8 cellular contexts compared by ENCODE assay signal in the genomic region with DNA sequence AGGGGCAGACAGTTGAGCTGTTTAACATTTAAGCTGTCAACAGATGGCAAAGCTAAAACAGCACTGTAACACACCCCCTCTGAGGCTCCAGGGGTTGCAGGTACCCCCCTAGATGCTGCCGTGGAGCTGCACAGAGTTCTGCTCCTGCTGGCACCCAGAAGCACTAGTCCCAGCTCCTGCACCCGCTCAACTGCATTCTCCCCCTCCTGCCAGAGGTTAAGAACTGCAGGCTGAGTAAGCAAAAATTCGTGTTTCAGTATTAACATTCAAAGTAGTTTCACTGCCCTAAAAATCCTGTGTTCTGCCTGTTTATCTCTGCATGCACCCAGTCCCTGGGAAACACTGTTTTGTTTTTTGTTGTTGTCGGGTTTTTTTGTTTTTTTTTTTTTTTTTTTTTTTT.
DNase-seq lines count a peak whose midpoint lies in the region; ATAC-seq, FAIRE-seq and TF ChIP-seq lines count a peak whose summit lies in the region.

No MANE protein-coding gene starts in this region.

- H3K79me2 ChIP-seq in keratinocyte (ENCODE audit: control insufficient read depth, insufficient read depth, low read length) = no peaks in the 10 kb centered on the region

- no peaks in the 10 kb centered on the region for H3K9me1 ChIP-seq in keratinocyte (ENCODE audit: control insufficient read depth, extremely low read depth, insufficient read depth, low read length)

- ATAC-seq in GM19397 (IDR thresholded peaks at IDR 0.05; ENCODE audit: unreplicated experiment) (peak; percentile 88), HG03196 (IDR thresholded peaks at IDR 0.05; ENCODE audit: unreplicated experiment) (peak; percentile 91), RWPE2 (ENCODE audit: low read depth) (peak; percentile 64; the same call in 2 of the 3 replicates)

- H3K36me3 ChIP-seq in GM06990 (ENCODE audit: control insufficient read depth, insufficient read depth, low read length) = no peaks in the 10 kb centered on the region
- H3K36me3 ChIP-seq in RWPE2 (ENCODE audit: low read depth) = no peaks in the 10 kb centered on the region
- no peaks in the 10 kb centered on the region for H3K36me3 ChIP-seq in keratinocyte (ENCODE audit: control insufficient read depth in 2 of 2, extremely low read depth in 1 of 2, insufficient read depth in 2 of 2, low read length in 2 of 2)

- H4K20me1 ChIP-seq in keratinocyte (ENCODE audit: control insufficient read depth, extremely low read depth, insufficient read depth, low read length) = no peaks in the 10 kb centered on the region

- no peak overlapping the region for H3K4me3 ChIP-seq in GM06990 (replicated peaks; ENCODE audit: low read depth, low read length)
- H3K4me3 ChIP-seq in RWPE2 (ENCODE audit: severe bottlenecking) = no peak overlapping the region
- H3K4me3 ChIP-seq in keratinocyte (ENCODE audit: control insufficient read depth in 2 of 3, extremely low read depth in 1 of 3, insufficient read depth in 2 of 3, low read depth in 1 of 3, low read length in 3 of 3) = no peak overlapping the region

- FAIRE-seq in keratinocyte (lab: Jason Lieb, UNC) = no peak

- peaks cover 0 to 4% (median 2%) of the 10 kb centered on the region in 7 donors for H3K9me3 Mint-ChIP-seq in CD14-positive monocyte

- H3K9me3 ChIP-seq in RWPE2 (ENCODE audit: severe bottlenecking) (no peaks in the 10 kb centered on the region), keratinocyte (ENCODE audit: control insufficient read depth, low read depth, low read length) (no peaks in the 10 kb centered on the region)

- no peak overlapping the region for H3K4me2 ChIP-seq in keratinocyte (ENCODE audit: control insufficient read depth, extremely low read depth, insufficient read depth, low read depth, low read length)

- no peak overlapping the region for H3K27ac Mint-ChIP-seq in CD14-positive monocyte

- H3K27me3 Mint-ChIP-seq in CD14-positive monocyte (ENCODE audit: low read depth in 3 of 3) = peaks cover 0 to 1% (median 0%) of the 10 kb centered on the region in 3 donors

- H3K4me1 ChIP-seq in RWPE2 (ENCODE audit: insufficient read depth, poor library complexity, severe bottlenecking) (no peaks in the 10 kb centered on the region), keratinocyte (ENCODE audit: control insufficient read depth, extremely low read depth, insufficient read depth, low read length) (no peaks in the 10 kb centered on the region)

- H3K9ac ChIP-seq in keratinocyte (ENCODE audit: control insufficient read depth, extremely low read depth, insufficient read depth, low read length) = no peak overlapping the region

- H3K4me1 Mint-ChIP-seq in CD14-positive monocyte = no peaks in the 10 kb centered on the region

- no peaks in the 10 kb centered on the region for H3K27me3 ChIP-seq in GM06990 (replicated peaks; ENCODE audit: control insufficient read depth, insufficient read depth, low read length)
- no peaks in the 10 kb centered on the region for H3K27me3 ChIP-seq in RWPE2 (ENCODE audit: insufficient read depth, poor library complexity, severe bottlenecking)
- H3K27me3 ChIP-seq in keratinocyte (ENCODE audit: control insufficient read depth, extremely low read depth, insufficient read depth, low read length) = no peaks in the 10 kb centered on the region

- H3K4me3 Mint-ChIP-seq in CD14-positive monocyte = no peak overlapping the region

- H3K27ac ChIP-seq in RWPE2 (ENCODE audit: poor library complexity, severe bottlenecking) (no peak overlapping the region), keratinocyte (ENCODE audit: control insufficient read depth, insufficient read depth, low read length) (no peak overlapping the region)

- intact Hi-C loops in CD14-positive monocyte (cut with micrococcal nuclease) = no loop called here

- TF ChIP-seq CTCF in GM06990 (IDR thresholded peaks at IDR 0.05; ENCODE audit: insufficient read depth, low read length, poor library complexity, severe bottlenecking) = peak; percentile 59
- TF ChIP-seq CTCF in RWPE2 (IDR thresholded peaks at IDR 0.05; ENCODE audit: poor library complexity, severe bottlenecking) = peak; percentile 29
- peak in 2 of 3 experiments; percentile 22 to 42 for TF ChIP-seq CTCF in keratinocyte (optimal IDR thresholded peaks at IDR 0.05 in 1 of 3, IDR thresholded peaks at IDR 0.05 in 1 of 3, conservative IDR thresholded peaks at IDR 0.05 in 1 of 3; ENCODE audit: extremely low read depth in 1 of 3, insufficient read depth in 2 of 3, low read length in 3 of 3)
- TF ChIP-seq CTCF in CD14-positive monocyte (IDR thresholded peaks at IDR 0.05) = no peak

- H3K36me3 Mint-ChIP-seq in CD14-positive monocyte = no peaks in the 10 kb centered on the region

- peak; percentile 9 for DNase-seq in GM06990 (ENCODE audit: extremely low read depth, insufficient read length)
- DNase-seq in RWPE2 (ENCODE audit: low spot score) = no peak
- DNase-seq in keratinocyte (ENCODE audit: low read depth, low spot score) = no peak
- no peak for DNase-seq in middle frontal gyrus (ENCODE audit: extremely low spot score, low spot score)
- DNase-seq in CD14-positive monocyte (ENCODE audit: low spot score) = no peak
- DNase-seq in activated T-cell treated with anti-CD3 and anti-CD28 coated beads, Interleukin-2, amount 50 U/mL, for 48 hours = no peak

- dilution Hi-C loops in keratinocyte (cut with MboI; ENCODE audit: extremely low pct_ligation_motif_present, low sequenced_read_pairs) = no loop called here

- no peak overlapping the region for H2AFZ ChIP-seq in keratinocyte (ENCODE audit: control insufficient read depth, low read length)
